Comparison of ENCODE assay signal across 11 cellular contexts in genomic region chr13:110304256-110304655, GRCh38. TPM values are rescaled to one million over a fixed set of nuclear protein-coding genes. Genes with fewer than 3 reads are reported as not detected.
DNase-seq lines count a peak whose midpoint lies in the region; ATAC-seq and TF ChIP-seq lines count a peak whose summit lies in the region.
"Had no signal": no experiment of that assay in that cellular context is flagged by ENCODE, and none has a peak within 500 bp of the region (broad histone marks: within the 10 kb centered on the region; RNA-seq: fewer than 3 reads in every experiment).

No MANE protein-coding gene starts in this region.

- H3K4me1 ChIP-seq in right cardiac atrium (ENCODE audit: control insufficient read depth, insufficient read depth, low read length) = peaks cover 28% of the 10 kb centered on the region

- WGBS in right cardiac atrium = 35% methylated on average over 4 of the region's 4 CpGs

- no peak overlapping the region for H3K27ac ChIP-seq in right cardiac atrium (ENCODE audit: low read length)

- H3K9me3 ChIP-seq in right cardiac atrium (ENCODE audit: control insufficient read depth, low read length) = no peaks in the 10 kb centered on the region

- intact Hi-C loops in right cardiac atrium (cut with DNase I) = loop anchor here in 3 of 4 donors (10.0 kb wide), 3 partner anchors 59 to 111 kb away; no protein-coding TSS in a partner anchor
- intact Hi-C loops in sciatic nerve (cut with DNase I) = loop anchor here (10.0 kb wide), 1 partner anchor 59 kb away; no protein-coding TSS in a partner anchor

- H3K27me3 ChIP-seq in right cardiac atrium (ENCODE audit: control insufficient read depth, insufficient read depth) = no peaks in the 10 kb centered on the region

- in situ Hi-C loops in Caki2 (cut with HindIII; ENCODE audit: low pct_unique_long_range_greater_than_20kb, low sequenced_read_pairs) = no loop called here
- in situ Hi-C loops in astrocyte of the spinal cord (cut with HindIII; ENCODE audit: low sequenced_read_pairs) = no loop called here

- DNase-seq in Caki2 (ENCODE audit: low read depth) (peak; percentile 84), astrocyte of the spinal cord (ENCODE audit: low read depth, low spot score) (no peak), right cardiac atrium (no peak), sciatic nerve (ENCODE audit: low spot score) (no peak), HEK293T (ENCODE audit: extremely low spot score) (no peak), NCI-H1694 (lab: John Stamatoyannopoulos, UW) (no peak), OCI-M1 (lab: John Stamatoyannopoulos, UW) (no peak)
- DNase-seq: activated CD4-positive, alpha-beta memory T cell treated with anti-CD3 and anti-CD28 coated beads, Interleukin-2, amount 10 ng/mL, durations not matched to agents 7 days and 5 days; SW 1271 had no signal

- CTCF ChIA-PET in HEK293T (lab: Yijun Ruan, JAX) = no interaction called here

- H3K4me3 ChIP-seq in astrocyte of the spinal cord (ENCODE audit: low read depth, low read length) (peak overlapping the region; percentile 77), right cardiac atrium (ENCODE audit: low read length) (peak overlapping the region; percentile 78)
- H3K4me3 ChIP-seq: K562 had no signal

- POLR2A ChIA-PET in HEK293T (lab: Yijun Ruan, JAX) = no interaction called here

- no peak for TF ChIP-seq CTCF in astrocyte of the spinal cord (IDR thresholded peaks at IDR 0.05; ENCODE audit: low read depth, low read length)

- ATAC-seq in right cardiac atrium (peak in 1 of 2 donors; percentile 7), sciatic nerve (peak; percentile 1), GM19324 (IDR thresholded peaks at IDR 0.05; ENCODE audit: low FRiP score, unreplicated experiment) (no peak)
- ATAC-seq: K562 had no signal

TF ChIP-seq in HEK293T, 16 proteins besides CTCF, POLR2A, EP300 and RAD21:
- TF ChIP-seq FOXK2 (IDR thresholded peaks at IDR 0.05) (no peak), FOXA1 (IDR thresholded peaks at IDR 0.05) (no peak), SUZ12 (IDR thresholded peaks at IDR 0.05) (no peak), LEF1 (IDR thresholded peaks at IDR 0.05; ENCODE audit: borderline replicate concordance) (no peak), PKNOX1 (IDR thresholded peaks at IDR 0.05) (no peak), HDGF (IDR thresholded peaks at IDR 0.05; ENCODE audit: borderline replicate concordance) (no peak), NFRKB (IDR thresholded peaks at IDR 0.05) (no peak), BHLHE40 (IDR thresholded peaks at IDR 0.05; ENCODE audit: borderline replicate concordance) (no peak), TARDBP (IDR thresholded peaks at IDR 0.05) (no peak), L3MBTL2 (conservative IDR thresholded peaks at IDR 0.05) (no peak), FOXM1 (IDR thresholded peaks at IDR 0.05; ENCODE audit: borderline replicate concordance) (no peak), ARNT (IDR thresholded peaks at IDR 0.05) (no peak), ELF4 (IDR thresholded peaks at IDR 0.05) (no peak), ZNF384 (IDR thresholded peaks at IDR 0.05) (no peak), CTBP1 (IDR thresholded peaks at IDR 0.05; ENCODE audit: borderline replicate concordance) (no peak), SP1 (IDR thresholded peaks at IDR 0.05) (no peak)

RNA-seq across cellular contexts. Expression of gene COL4A1, which starts 2.7 kb away (rescaled TPM):
- total RNA-seq in Caki2 (2014; rRNA removed; shearing (Covaris generic); ENCODE audit: low replicate concordance) = 393 and 454 TPM in 2 replicates
- total RNA-seq in right cardiac atrium (100 to 1,000 TPM in 3 of 4 donors, 10 to 100 TPM in 1; 91.9 to 267 (median 118) TPM), sciatic nerve (423 TPM)
- 69.8 TPM for polyA plus RNA-seq in right cardiac atrium
- total RNA-seq: activated CD4-positive, alpha-beta memory T cell treated with anti-CD3 and anti-CD28 coated beads, Interleukin-2, amount 10 ng/mL, durations not matched to agents 7 days and 5 days had no signal
- polyA plus RNA-seq: K562 had no signal

RNA-seq across cellular contexts. Expression of gene COL4A2, which starts 2.8 kb away (rescaled TPM):
- 370 and 412 TPM in 2 replicates for total RNA-seq in Caki2 (2014; rRNA removed; shearing (Covaris generic); ENCODE audit: low replicate concordance)
- total RNA-seq in right cardiac atrium (100 to 1,000 TPM in 3 of 4 donors, 10 to 100 TPM in 1; 84.7 to 268 (median 123) TPM), sciatic nerve (417 TPM)
- 101 TPM for polyA plus RNA-seq in right cardiac atrium
- total RNA-seq: activated CD4-positive, alpha-beta memory T cell treated with anti-CD3 and anti-CD28 coated beads, Interleukin-2, amount 10 ng/mL, durations not matched to agents 7 days and 5 days had no signal
